ENCODE assay signal across 1 cellular context in the genomic region with DNA sequence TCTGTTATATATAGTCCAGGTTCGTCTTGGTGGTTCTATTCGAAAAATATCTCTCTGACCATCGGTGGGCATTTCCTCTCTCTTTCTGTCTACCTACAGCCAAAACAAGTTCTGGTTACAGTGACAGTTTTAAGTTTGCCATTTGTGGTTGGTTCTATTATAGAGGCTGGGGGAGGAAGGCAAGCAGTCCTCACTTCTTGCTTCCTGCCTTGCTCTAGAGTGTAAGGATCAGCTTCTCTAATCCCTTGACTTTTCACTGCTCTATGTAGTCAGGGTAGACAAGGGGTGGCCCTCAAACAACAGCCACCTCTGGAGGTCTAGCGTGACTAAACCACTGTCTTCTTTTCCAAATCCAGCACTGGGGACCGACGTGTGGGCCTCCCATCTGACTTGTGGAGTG.
TF ChIP-seq lines count a peak whose summit lies in the region.

No MANE protein-coding gene starts in this region.

TF ChIP-seq in K562, 482 proteins besides CTCF, POLR2A, EP300 and RAD21 (continued from another document and continues in another):
- TF ChIP-seq GATAD2B (IDR thresholded peaks at IDR 0.05; ENCODE audit: borderline replicate concordance) (no peak), CREB3 (tag; conservative IDR thresholded peaks at IDR 0.05; ENCODE audit: low read depth) (no peak), ZNF347 (CRISPR knock-in tag; IDR thresholded peaks at IDR 0.05; ENCODE audit: low read depth) (no peak), STAG1 (CRISPR knock-in tag; IDR thresholded peaks at IDR 0.05; ENCODE audit: borderline replicate concordance) (no peak), RBM22 (IDR thresholded peaks at IDR 0.05; ENCODE audit: low read depth, low read length, poor library complexity, severe bottlenecking) (no peak), HMG20B (CRISPR knock-in tag; IDR thresholded peaks at IDR 0.05) (no peak), ZBTB11 (CRISPR knock-in tag; IDR thresholded peaks at IDR 0.05) (no peak), GTF2E2 (tag; IDR thresholded peaks at IDR 0.05) (no peak), IRF2 (CRISPR knock-in tag; IDR thresholded peaks at IDR 0.05) (no peak), CBX8 (IDR thresholded peaks at IDR 0.05; ENCODE audit: borderline replicate concordance, extremely low read depth, low read depth, low read length, poor library complexity, severe bottlenecking) (no peak), ZNF384 (IDR thresholded peaks at IDR 0.05; ENCODE audit: low read depth, low read length) (no peak), C11orf30 (IDR thresholded peaks at IDR 0.05; ENCODE audit: low read depth) (no peak), HNRNPLL (IDR thresholded peaks at IDR 0.05; ENCODE audit: low read depth, low read length, poor library complexity, severe bottlenecking) (no peak), BHLHE40 (IDR thresholded peaks at IDR 0.05; ENCODE audit: low read length) (peak; percentile 39; the same call in 1 of the 2 replicates), NBN (IDR thresholded peaks at IDR 0.05; ENCODE audit: low read depth) (peak; percentile 88), SAFB2 (IDR thresholded peaks at IDR 0.05; ENCODE audit: borderline replicate concordance, low read depth, low read length, severe bottlenecking) (no peak), SIRT6 (IDR thresholded peaks at IDR 0.05; ENCODE audit: low read depth, low read length) (no peak), CBX3 (IDR thresholded peaks at IDR 0.05; ENCODE audit: borderline replicate concordance in 1 of 2, low read length in 2 of 2) (peak in 1 of 2 experiments; percentile 74; a peak in 1 of 3 replicates), HOXB6 (CRISPR knock-in tag; IDR thresholded peaks at IDR 0.05; ENCODE audit: borderline replicate concordance) (no peak), EZH2 (IDR thresholded peaks at IDR 0.05; ENCODE audit: borderline replicate concordance, low read depth, low read length) (no peak), SRSF7 (optimal IDR thresholded peaks at IDR 0.05; ENCODE audit: low read depth, low read length) (no peak), KLF1 (tag; IDR thresholded peaks at IDR 0.05) (no peak), TAF15 (IDR thresholded peaks at IDR 0.05; ENCODE audit: low read depth, low read length) (no peak), E2F6 (IDR thresholded peaks at IDR 0.05; ENCODE audit: borderline replicate concordance in 1 of 2, extremely low read depth in 1 of 2, insufficient read depth in 1 of 2, insufficient read length in 1 of 2, low read depth in 1 of 2, low read length in 1 of 2, poor library complexity in 1 of 2, severe bottlenecking in 1 of 2) (no peak), POLR2AphosphoS5 (IDR thresholded peaks at IDR 0.05; ENCODE audit: control insufficient read depth, insufficient read depth, low read depth, low read length) (peak; percentile 49), ZNF445 (CRISPR knock-in tag; IDR thresholded peaks at IDR 0.05; ENCODE audit: low read depth) (no peak), BRF1 (IDR thresholded peaks at IDR 0.05; ENCODE audit: borderline replicate concordance, extremely low read depth, insufficient read length) (no peak), NCOR1 (IDR thresholded peaks at IDR 0.05) (no peak), BACH1 (tag; IDR thresholded peaks at IDR 0.05) (no peak), MEIS2 (IDR thresholded peaks at IDR 0.05; ENCODE audit: partially characterized antibody) (no peak), ZNF512 (tag; IDR thresholded peaks at IDR 0.05) (no peak), ZNF76 (CRISPR knock-in tag; IDR thresholded peaks at IDR 0.05; ENCODE audit: borderline replicate concordance) (no peak), FOXM1 (IDR thresholded peaks at IDR 0.05; ENCODE audit: low read depth) (no peak), FOXM1 (CRISPR knock-in tag; IDR thresholded peaks at IDR 0.05; ENCODE audit: low read depth) (no peak), CEBPB (tag; IDR thresholded peaks at IDR 0.05) (no peak), SREBF1 (IDR thresholded peaks at IDR 0.05; ENCODE audit: borderline replicate concordance, low read depth, low read length) (no peak), TCF3 (CRISPR knock-in tag; IDR thresholded peaks at IDR 0.05) (peak; percentile 54), YBX1 (IDR thresholded peaks at IDR 0.05) (no peak), MECOM (CRISPR knock-in tag; IDR thresholded peaks at IDR 0.05) (no peak), ZBTB43 (CRISPR knock-in tag; IDR thresholded peaks at IDR 0.05) (no peak), TEAD2 (tag; IDR thresholded peaks at IDR 0.05) (no peak), ASH1L (IDR thresholded peaks at IDR 0.05; ENCODE audit: borderline replicate concordance, low read depth, partially characterized antibody) (no peak), RHOXF2B (CRISPR knock-in tag; conservative IDR thresholded peaks at IDR 0.05) (no peak), ZNF696 (CRISPR knock-in tag; conservative IDR thresholded peaks at IDR 0.05) (no peak), ZNF57 (CRISPR knock-in tag; IDR thresholded peaks at IDR 0.05) (no peak)
- TF ChIP-seq, protein P1, sequence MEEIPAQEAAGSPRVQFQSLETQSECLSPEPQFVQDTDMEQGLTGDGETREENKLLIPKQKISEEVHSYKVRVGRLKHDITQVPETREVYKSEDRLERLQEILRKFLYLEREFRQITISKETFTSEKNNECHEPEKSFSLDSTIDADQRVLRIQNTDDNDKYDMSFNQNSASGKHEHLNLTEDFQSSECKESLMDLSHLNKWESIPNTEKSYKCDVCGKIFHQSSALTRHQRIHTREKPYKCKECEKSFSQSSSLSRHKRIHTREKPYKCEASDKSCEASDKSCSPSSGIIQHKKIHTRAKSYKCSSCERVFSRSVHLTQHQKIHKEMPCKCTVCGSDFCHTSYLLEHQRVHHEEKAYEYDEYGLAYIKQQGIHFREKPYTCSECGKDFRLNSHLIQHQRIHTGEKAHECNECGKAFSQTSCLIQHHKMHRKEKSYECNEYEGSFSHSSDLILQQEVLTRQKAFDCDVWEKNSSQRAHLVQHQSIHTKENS (CRISPR knock-in tag; IDR thresholded peaks at IDR 0.05) = no peak
- TF ChIP-seq, protein P2, sequence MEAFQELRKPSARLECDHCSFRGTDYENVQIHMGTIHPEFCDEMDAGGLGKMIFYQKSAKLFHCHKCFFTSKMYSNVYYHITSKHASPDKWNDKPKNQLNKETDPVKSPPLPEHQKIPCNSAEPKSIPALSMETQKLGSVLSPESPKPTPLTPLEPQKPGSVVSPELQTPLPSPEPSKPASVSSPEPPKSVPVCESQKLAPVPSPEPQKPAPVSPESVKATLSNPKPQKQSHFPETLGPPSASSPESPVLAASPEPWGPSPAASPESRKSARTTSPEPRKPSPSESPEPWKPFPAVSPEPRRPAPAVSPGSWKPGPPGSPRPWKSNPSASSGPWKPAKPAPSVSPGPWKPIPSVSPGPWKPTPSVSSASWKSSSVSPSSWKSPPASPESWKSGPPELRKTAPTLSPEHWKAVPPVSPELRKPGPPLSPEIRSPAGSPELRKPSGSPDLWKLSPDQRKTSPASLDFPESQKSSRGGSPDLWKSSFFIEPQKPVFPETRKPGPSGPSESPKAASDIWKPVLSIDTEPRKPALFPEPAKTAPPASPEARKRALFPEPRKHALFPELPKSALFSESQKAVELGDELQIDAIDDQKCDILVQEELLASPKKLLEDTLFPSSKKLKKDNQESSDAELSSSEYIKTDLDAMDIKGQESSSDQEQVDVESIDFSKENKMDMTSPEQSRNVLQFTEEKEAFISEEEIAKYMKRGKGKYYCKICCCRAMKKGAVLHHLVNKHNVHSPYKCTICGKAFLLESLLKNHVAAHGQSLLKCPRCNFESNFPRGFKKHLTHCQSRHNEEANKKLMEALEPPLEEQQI (IDR thresholded peaks at IDR 0.05) = no peak
- TF ChIP-seq, protein P3, sequence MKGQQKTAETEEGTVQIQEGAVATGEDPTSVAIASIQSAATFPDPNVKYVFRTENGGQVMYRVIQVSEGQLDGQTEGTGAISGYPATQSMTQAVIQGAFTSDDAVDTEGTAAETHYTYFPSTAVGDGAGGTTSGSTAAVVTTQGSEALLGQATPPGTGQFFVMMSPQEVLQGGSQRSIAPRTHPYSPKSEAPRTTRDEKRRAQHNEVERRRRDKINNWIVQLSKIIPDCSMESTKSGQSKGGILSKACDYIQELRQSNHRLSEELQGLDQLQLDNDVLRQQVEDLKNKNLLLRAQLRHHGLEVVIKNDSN (CRISPR knock-in tag; IDR thresholded peaks at IDR 0.05) = no peak
- TF ChIP-seq, protein P4, sequence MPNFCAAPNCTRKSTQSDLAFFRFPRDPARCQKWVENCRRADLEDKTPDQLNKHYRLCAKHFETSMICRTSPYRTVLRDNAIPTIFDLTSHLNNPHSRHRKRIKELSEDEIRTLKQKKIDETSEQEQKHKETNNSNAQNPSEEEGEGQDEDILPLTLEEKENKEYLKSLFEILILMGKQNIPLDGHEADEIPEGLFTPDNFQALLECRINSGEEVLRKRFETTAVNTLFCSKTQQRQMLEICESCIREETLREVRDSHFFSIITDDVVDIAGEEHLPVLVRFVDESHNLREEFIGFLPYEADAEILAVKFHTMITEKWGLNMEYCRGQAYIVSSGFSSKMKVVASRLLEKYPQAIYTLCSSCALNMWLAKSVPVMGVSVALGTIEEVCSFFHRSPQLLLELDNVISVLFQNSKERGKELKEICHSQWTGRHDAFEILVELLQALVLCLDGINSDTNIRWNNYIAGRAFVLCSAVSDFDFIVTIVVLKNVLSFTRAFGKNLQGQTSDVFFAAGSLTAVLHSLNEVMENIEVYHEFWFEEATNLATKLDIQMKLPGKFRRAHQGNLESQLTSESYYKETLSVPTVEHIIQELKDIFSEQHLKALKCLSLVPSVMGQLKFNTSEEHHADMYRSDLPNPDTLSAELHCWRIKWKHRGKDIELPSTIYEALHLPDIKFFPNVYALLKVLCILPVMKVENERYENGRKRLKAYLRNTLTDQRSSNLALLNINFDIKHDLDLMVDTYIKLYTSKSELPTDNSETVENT (CRISPR knock-in tag; IDR thresholded peaks at IDR 0.05) = no peak
- TF ChIP-seq, protein P5, sequence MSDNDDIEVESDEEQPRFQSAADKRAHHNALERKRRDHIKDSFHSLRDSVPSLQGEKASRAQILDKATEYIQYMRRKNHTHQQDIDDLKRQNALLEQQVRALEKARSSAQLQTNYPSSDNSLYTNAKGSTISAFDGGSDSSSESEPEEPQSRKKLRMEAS (CRISPR knock-in tag; IDR thresholded peaks at IDR 0.05) = no peak
